In genomic region chr15:63044645-63045437, GRCh38 we compare ENCODE assay signal across 10 cellular contexts. TPM values are rescaled to one million over a fixed set of nuclear protein-coding genes. Genes with fewer than 3 reads are reported as not detected.
A peak's percentile ranks its signal among the peaks of the same experiment; 100 is the strongest.
DNase-seq lines count a peak whose midpoint lies in the region; ATAC-seq and TF ChIP-seq lines count a peak whose summit lies in the region.
"Had no signal": no experiment of that assay in that cellular context is flagged by ENCODE, and none has a peak within 500 bp of the region (broad histone marks: within the 10 kb centered on the region; RNA-seq: fewer than 3 reads in every experiment).

No MANE protein-coding gene starts in this region.

- TF ChIP-seq RAD21 in Ishikawa (IDR thresholded peaks at IDR 0.05; ENCODE audit: low read depth) = no peak

- H3K27me3 ChIP-seq in dorsolateral prefrontal cortex (peaks cover 0 to 46% (median 4%) of the 10 kb centered on the region in 45 donors), lung (ENCODE audit: control insufficient read depth, insufficient read depth) (no peaks in the 10 kb centered on the region), upper lobe of right lung (peaks cover 35% of the 10 kb centered on the region)

- 38 to 53% methylated on average over 6 of the region's 6 CpGs for WGBS in lung, 2 donors

- no peak for ATAC-seq in lung (ENCODE audit: insufficient read depth, low FRiP score)
- ATAC-seq in upper lobe of right lung = no peak
- no peak for ATAC-seq in GM21576 (IDR thresholded peaks at IDR 0.05; ENCODE audit: unreplicated experiment)
- ATAC-seq in HG02870 (IDR thresholded peaks at IDR 0.05; ENCODE audit: unreplicated experiment) = no peak
- no peak for ATAC-seq in effector memory CD8-positive, alpha-beta T cell (replicated peaks)
- ATAC-seq: T-cell had no signal

- no peaks in the 10 kb centered on the region for H3K9me3 Mint-ChIP-seq in effector memory CD8-positive, alpha-beta T cell
- H3K9me3 Mint-ChIP-seq: T-cell had no signal

- H3K27ac ChIP-seq in dorsolateral prefrontal cortex (peak overlapping the region in 5 of 59 donors; percentile 2 to 85 (median 54)), lung (ENCODE audit: low read depth in 1 of 2, low read length in 1 of 2) (peak overlapping the region in 1 of 2 donors; percentile 91), upper lobe of right lung (no peak overlapping the region)

- H3K9me3 ChIP-seq in lung (ENCODE audit: control insufficient read depth in 2 of 2, insufficient read depth in 1 of 2, low read length in 1 of 2) = no peaks in the 10 kb centered on the region
- H3K9me3 ChIP-seq in upper lobe of right lung = no peaks in the 10 kb centered on the region

- peaks cover 0 to 5% of the 10 kb centered on the region in 2 donors for H3K36me3 ChIP-seq in lung (ENCODE audit: control insufficient read depth in 2 of 2, insufficient read depth in 2 of 2, low read length in 2 of 2)
- peaks cover 3% of the 10 kb centered on the region for H3K36me3 ChIP-seq in upper lobe of right lung

- peaks cover 19 to 22% of the 10 kb centered on the region in 2 donors for H3K4me1 Mint-ChIP-seq in effector memory CD8-positive, alpha-beta T cell (ENCODE audit: low read depth in 2 of 2)

- no peak overlapping the region for H3K27ac Mint-ChIP-seq in effector memory CD8-positive, alpha-beta T cell
- H3K27ac Mint-ChIP-seq: T-cell had no signal

- H3K4me3 ChIP-seq in dorsolateral prefrontal cortex = peak overlapping the region in 41 of 59 donors; percentile 2 to 95 (median 71)
- peak overlapping the region; percentile 47 for H3K4me3 ChIP-seq in lung
- H3K4me3 ChIP-seq in upper lobe of right lung = peak overlapping the region; percentile 63

- DNase-seq in dorsolateral prefrontal cortex (no peak), lung (ENCODE audit: low spot score) (no peak), upper lobe of right lung (no peak)
- DNase-seq in effector memory CD8-positive, alpha-beta T cell = no peak
- DNase-seq: Karpas-422; stimulated activated CD4-positive, alpha-beta T cell treated with anti-CD3 and anti-CD28 coated beads, Interleukin-2, amount 100 ng/mL, for 48 hours; T-cell had no signal

- TF ChIP-seq CTCF in dorsolateral prefrontal cortex (IDR thresholded peaks at IDR 0.05 in 54 of 56, conservative IDR thresholded peaks at IDR 0.05 in 2 of 56; ENCODE audit: low read depth in 1 of 56, partially characterized antibody in 56 of 56) (no peak), lung (IDR thresholded peaks at IDR 0.05; ENCODE audit: control extremely low read depth, extremely low read depth) (no peak), upper lobe of right lung (IDR thresholded peaks at IDR 0.05) (no peak)

- H3K36me3 Mint-ChIP-seq in effector memory CD8-positive, alpha-beta T cell (ENCODE audit: insufficient read depth) = peaks cover 10% of the 10 kb centered on the region
- H3K36me3 Mint-ChIP-seq: T-cell had no signal

- H3K4me3 Mint-ChIP-seq in effector memory CD8-positive, alpha-beta T cell = peak overlapping the region in 1 of 2 donors; percentile 53

- H3K27me3 Mint-ChIP-seq in effector memory CD8-positive, alpha-beta T cell = peaks cover 71 to 78% of the 10 kb centered on the region in 2 donors

- no peak; the same call in 1 of the 2 replicates for TF ChIP-seq EP300 in Ishikawa (IDR thresholded peaks at IDR 0.05; ENCODE audit: borderline replicate concordance)

- intact Hi-C loops in dorsolateral prefrontal cortex (cut with DNase I) (loop anchor here (5.0 to 10.0 kb wide), 3 partner anchors 47 to 230 kb away; partner anchors contain the start of gene APH1B (in 1 of the 2)), upper lobe of right lung (cut with DNase I) (loop anchor here (5.0 kb wide), 1 partner anchor 47 kb away; no protein-coding TSS in a partner anchor)

- H3K4me1 ChIP-seq in lung (ENCODE audit: control insufficient read depth in 2 of 2, insufficient read depth in 2 of 2, low read length in 2 of 2) = peaks cover 0 to 14% of the 10 kb centered on the region in 2 donors
- H3K4me1 ChIP-seq in upper lobe of right lung = peaks cover 24% of the 10 kb centered on the region

TF ChIP-seq in Ishikawa, 13 proteins besides CTCF, POLR2A, EP300 and RAD21:
- TF ChIP-seq USF1 (IDR thresholded peaks at IDR 0.05) (no peak), TEAD4 (IDR thresholded peaks at IDR 0.05) (peak; percentile 91)

RNA-seq across cellular contexts. Expression of gene TPM1, which starts 2.3 kb away (rescaled TPM):
- total RNA-seq in dorsolateral prefrontal cortex (100 to 1,000 TPM in 115 of 120 experiments, 10 to 100 TPM in 5; 59.9 to 249 (median 139) TPM), lung (100 to 1,000 TPM; 191 to 469 TPM), upper lobe of right lung (229 TPM)
- polyA plus RNA-seq in lung = 100 to 1,000 TPM; 118 to 194 TPM
